ENCODE assay signal across 14 cellular contexts in the genomic region with DNA sequence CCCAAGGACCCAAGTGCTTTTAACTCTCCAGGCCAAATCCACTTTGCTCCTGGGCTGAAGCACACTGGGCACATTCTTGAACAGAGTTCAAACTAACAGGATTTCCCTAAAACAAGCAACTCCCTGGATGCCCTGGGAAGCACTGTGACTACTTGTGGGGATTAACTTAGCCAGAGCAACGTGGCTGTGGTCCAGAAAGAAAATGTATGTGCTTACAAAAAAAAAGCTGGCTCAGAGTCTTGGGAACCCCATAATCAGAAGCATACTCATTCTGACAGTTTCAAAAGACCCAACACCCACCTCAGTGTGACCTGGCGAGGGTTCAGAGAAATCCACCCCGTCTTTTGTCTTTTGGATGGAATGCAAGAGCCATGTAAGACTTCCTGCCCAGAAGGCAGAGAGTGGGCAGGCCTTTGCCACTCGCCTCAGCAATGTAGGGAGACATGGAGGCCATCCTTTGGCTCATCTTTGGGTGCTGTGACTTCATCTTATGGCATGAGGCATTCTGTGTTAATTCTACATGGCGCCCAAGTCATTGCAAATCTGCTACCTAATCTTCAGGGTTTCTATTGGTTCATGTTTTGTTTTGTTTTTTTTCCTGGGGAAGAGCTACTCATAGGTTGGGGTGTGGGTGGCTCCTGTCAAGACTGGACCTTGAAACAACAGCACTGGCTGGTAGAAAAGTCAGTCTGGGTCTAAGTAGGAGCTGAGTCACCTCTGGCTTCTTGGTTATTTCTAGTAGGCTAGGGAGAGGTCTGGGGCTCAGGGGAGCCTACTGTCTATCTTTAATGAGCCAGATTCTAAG.
DNase-seq lines count a peak whose midpoint lies in the region; ATAC-seq and TF ChIP-seq lines count a peak whose summit lies in the region.
"Had no signal": no experiment of that assay in that cellular context is flagged by ENCODE, and none has a peak within 500 bp of the region (broad histone marks: within the 10 kb centered on the region; RNA-seq: fewer than 3 reads in every experiment).

No MANE protein-coding gene starts in this region.

- no peaks in the 10 kb centered on the region for H3K27me3 Mint-ChIP-seq in activated T-helper 2 cell treated with anti-CD3 and anti-CD28 coated beads, Interferon-gamma antibody, Interleukin-2, Interleukin-4, amounts not matched to agents 10 μg/mL and 5 μg/mL and 100 μg/mL, durations not matched to agents 14 hours and 24 hours and 36 hours (ENCODE audit: low read depth)

- H3K4me1 Mint-ChIP-seq in activated T-helper 2 cell treated with anti-CD3 and anti-CD28 coated beads, Interferon-gamma antibody, Interleukin-2, Interleukin-4, amounts not matched to agents 10 μg/mL and 5 μg/mL and 100 μg/mL, durations not matched to agents 14 hours and 24 hours and 36 hours (ENCODE audit: low read depth), result peaks cover 61% of the 10 kb centered on the region

- intact Hi-C loops in activated T-helper 2 cell treated with anti-CD3 and anti-CD28 coated beads, Interferon-gamma antibody, Interleukin-2, Interleukin-4, amounts not matched to agents 10 μg/mL and 5 μg/mL and 100 μg/mL, durations not matched to agents 14 hours and 24 hours and 36 hours (cut with micrococcal nuclease), result loop anchor here (1.0 to 5.0 kb wide), 7 partner anchors 33 to 206 kb away; no protein-coding TSS in a partner anchor
- intact Hi-C loops in lower lobe of right lung (cut with DNase I), result no loop called here

- no peak overlapping the region for H3K4me3 Mint-ChIP-seq in activated T-helper 2 cell treated with anti-CD3 and anti-CD28 coated beads, Interferon-gamma antibody, Interleukin-2, Interleukin-4, amounts not matched to agents 10 μg/mL and 5 μg/mL and 100 μg/mL, durations not matched to agents 14 hours and 24 hours and 36 hours (ENCODE audit: low read depth)

- H3K4me1 ChIP-seq in lower lobe of right lung, result no peaks in the 10 kb centered on the region
- H3K4me1 ChIP-seq: adrenal gland had no signal

- DNase-seq in AG20443 (ENCODE audit: low spot score) (peak; percentile 36), HPDE6-E6E7 (ENCODE audit: extremely low spot score) (peak; percentile 42), lower lobe of right lung (no peak), COR-L47 (lab: John Stamatoyannopoulos, UW) (no peak)
- DNase-seq in activated T-helper 2 cell treated with anti-CD3 and anti-CD28 coated beads, Interferon-gamma antibody, Interleukin-2, Interleukin-4, amounts not matched to agents 10 μg/mL and 5 μg/mL and 100 μg/mL, durations not matched to agents 14 hours and 24 hours and 36 hours (ENCODE audit: low spot score), result no peak
- DNase-seq: adrenal gland, DMS79 treated with DMSO at 0.1 percent for 48 hours, NCI-H526, substantia nigra had no signal

- H3K36me3 ChIP-seq in lower lobe of right lung, result no peaks in the 10 kb centered on the region
- H3K36me3 ChIP-seq: adrenal gland had no signal

- peaks cover 7% of the 10 kb centered on the region for H3K9me3 Mint-ChIP-seq in activated T-helper 2 cell treated with anti-CD3 and anti-CD28 coated beads, Interferon-gamma antibody, Interleukin-2, Interleukin-4, amounts not matched to agents 10 μg/mL and 5 μg/mL and 100 μg/mL, durations not matched to agents 14 hours and 24 hours and 36 hours

- no peaks in the 10 kb centered on the region for H3K27me3 ChIP-seq in lower lobe of right lung (ENCODE audit: low read depth)
- H3K27me3 ChIP-seq: adrenal gland had no signal

- ATAC-seq in lower lobe of right lung (peak; percentile 41 to 58), GM18868 (IDR thresholded peaks at IDR 0.05; ENCODE audit: unreplicated experiment) (no peak), HG03135 (IDR thresholded peaks at IDR 0.05; ENCODE audit: unreplicated experiment) (no peak), HG03442 (IDR thresholded peaks at IDR 0.05; ENCODE audit: unreplicated experiment) (no peak)
- ATAC-seq: K562 had no signal

- H3K27ac Mint-ChIP-seq in activated T-helper 2 cell treated with anti-CD3 and anti-CD28 coated beads, Interferon-gamma antibody, Interleukin-2, Interleukin-4, amounts not matched to agents 10 μg/mL and 5 μg/mL and 100 μg/mL, durations not matched to agents 14 hours and 24 hours and 36 hours, result peak overlapping the region; percentile 86

- peaks cover 34% of the 10 kb centered on the region for H3K36me3 Mint-ChIP-seq in activated T-helper 2 cell treated with anti-CD3 and anti-CD28 coated beads, Interferon-gamma antibody, Interleukin-2, Interleukin-4, amounts not matched to agents 10 μg/mL and 5 μg/mL and 100 μg/mL, durations not matched to agents 14 hours and 24 hours and 36 hours (ENCODE audit: low read depth)

- no peak for TF ChIP-seq CTCF in lower lobe of right lung (IDR thresholded peaks at IDR 0.05)

- H3K9me3 ChIP-seq in lower lobe of right lung, result no peaks in the 10 kb centered on the region
- H3K9me3 ChIP-seq: adrenal gland had no signal

- no peak overlapping the region for H3K27ac ChIP-seq in lower lobe of right lung
- H3K27ac ChIP-seq: adrenal gland had no signal

- no peak overlapping the region for H3K4me3 ChIP-seq in lower lobe of right lung
- H3K4me3 ChIP-seq: adrenal gland, K562, skin epidermis had no signal

Comparison
In these comparisons a context has a peak if more than half of its experiments do, and no peak if none do; other contexts are left out.
1. DNase-seq: peak in AG20443 (single experiment) and HPDE6-E6E7 (single experiment); none in activated T-helper 2 cell treated with anti-CD3 and anti-CD28 coated beads, Interferon-gamma antibody, Interleukin-2, Interleukin-4, amounts not matched to agents 10 μg/mL and 5 μg/mL and 100 μg/mL, durations not matched to agents 14 hours and 24 hours and 36 hours (single experiment), lower lobe of right lung (single experiment) and COR-L47 (single experiment).
2. ATAC-seq: peak in lower lobe of right lung (2 of 2); none in GM18868 (single experiment), HG03135 (single experiment) and HG03442 (single experiment).